ENCODE assay signal across 12 cellular contexts in the genomic region with DNA sequence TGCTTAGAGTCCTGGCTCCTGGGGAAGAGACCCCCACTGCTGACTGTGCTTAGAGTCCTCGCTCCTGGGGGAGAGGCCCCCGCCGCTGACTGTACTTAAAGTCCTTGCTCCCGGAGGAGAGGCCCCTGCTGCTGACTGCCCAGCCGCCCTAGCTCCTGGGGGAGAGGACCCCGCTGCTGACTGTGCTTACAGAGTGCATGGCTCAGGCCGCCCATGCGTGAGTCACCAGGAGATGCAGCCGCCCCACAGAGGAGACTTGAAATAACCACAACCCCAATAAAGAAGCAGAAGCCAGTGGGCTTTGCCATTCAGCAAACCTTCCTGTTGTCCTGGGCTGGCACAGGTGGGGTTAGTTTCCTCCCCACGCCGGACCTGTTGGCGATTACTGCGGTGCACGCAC.
DNase-seq lines count a peak whose midpoint lies in the region; ATAC-seq and TF ChIP-seq lines count a peak whose summit lies in the region.
"Had no signal": no experiment of that assay in that cellular context is flagged by ENCODE, and none has a peak within 500 bp of the region (broad histone marks: within the 10 kb centered on the region; RNA-seq: fewer than 3 reads in every experiment).

No MANE protein-coding gene starts in this region.

- H3K9me3 ChIP-seq in BLaER1, result no peaks in the 10 kb centered on the region
- H3K9me3 ChIP-seq in mesenchymal stem cell (ENCODE audit: control insufficient read depth, low read length), result no peaks in the 10 kb centered on the region
- no peaks in the 10 kb centered on the region for H3K9me3 ChIP-seq in thyroid gland
- H3K9me3 ChIP-seq: adrenal gland had no signal

- H2AK5ac ChIP-seq in mesenchymal stem cell (ENCODE audit: low read length, severe bottlenecking), result no peak overlapping the region

- peaks cover 31 to 55% (median 46%) of the 10 kb centered on the region in 3 donors for H3K4me1 Mint-ChIP-seq in IgD-negative memory B cell
- peaks cover 58% of the 10 kb centered on the region for H3K4me1 Mint-ChIP-seq in activated naive CD8-positive, alpha-beta T cell treated with anti-CD3 and anti-CD28 coated beads, Interleukin-2, amount 50 U/mL, for 24 hours
- peaks cover 4% of the 10 kb centered on the region for H3K4me1 Mint-ChIP-seq in mesothelial cell of epicardium

- H2BK12ac ChIP-seq in mesenchymal stem cell (ENCODE audit: low read length in 2 of 2), result peak overlapping the region in 1 of 2 experiments; percentile 20

- 37% methylated on average over 11 of the region's 14 CpGs for WGBS in mesenchymal stem cell
- 69 to 93% methylated on average over 13 to 14 of the region's 14 CpGs for WGBS in thyroid gland, 2 donors

- TF ChIP-seq POLR2A in thyroid gland (IDR thresholded peaks at IDR 0.05), result no peak

- no peak overlapping the region for H4K8ac ChIP-seq in mesenchymal stem cell (ENCODE audit: low read length)

- H3K79me1 ChIP-seq in mesenchymal stem cell (replicated peaks; ENCODE audit: low read length, poor library complexity, severe bottlenecking), result peaks cover 20% of the 10 kb centered on the region

- peak overlapping the region; percentile 69 to 94 (median 89) for H3K27ac Mint-ChIP-seq in IgD-negative memory B cell
- peak overlapping the region; percentile 76 for H3K27ac Mint-ChIP-seq in activated naive CD8-positive, alpha-beta T cell treated with anti-CD3 and anti-CD28 coated beads, Interleukin-2, amount 50 U/mL, for 24 hours
- no peak overlapping the region for H3K27ac Mint-ChIP-seq in mesothelial cell of epicardium

- H2BK120ac ChIP-seq in mesenchymal stem cell (ENCODE audit: low read depth, low read length), result no peak overlapping the region

- H3K4me1 ChIP-seq in BLaER1 (peaks cover 91% of the 10 kb centered on the region), mesenchymal stem cell (ENCODE audit: control insufficient read depth, insufficient read depth, low read depth, low read length) (peaks cover 62% of the 10 kb centered on the region), thyroid gland (peaks cover 12 to 15% of the 10 kb centered on the region in 2 donors)

- H3K27ac ChIP-seq in BLaER1 (peak overlapping the region; percentile 55; the same call in 1 of the 2 replicates), mesenchymal stem cell (ENCODE audit: low read length, poor library complexity, severe bottlenecking) (peak overlapping the region; percentile 2), thyroid gland (no peak overlapping the region), caudate nucleus (ENCODE audit: low read depth, low read length) (no peak overlapping the region)
- H3K27ac ChIP-seq: adrenal gland, C4-2B had no signal

- H4K91ac ChIP-seq in mesenchymal stem cell (ENCODE audit: low read length), result peak overlapping the region; percentile 52

- peaks cover 99% of the 10 kb centered on the region for H4K20me1 ChIP-seq in BLaER1

- H3K4ac ChIP-seq in mesenchymal stem cell (ENCODE audit: low read depth in 1 of 2, low read length in 2 of 2), result peak overlapping the region in 1 of 2 experiments; percentile 13

- intact Hi-C loops in thyroid gland (cut with DNase I), result no loop called here

- H3K36me3 ChIP-seq in BLaER1 (peaks cover 34% of the 10 kb centered on the region), mesenchymal stem cell (ENCODE audit: control insufficient read depth in 1 of 2, insufficient read depth in 2 of 2, low read depth in 1 of 2, low read length in 2 of 2) (peaks cover 58 to 65% of the 10 kb centered on the region in 2 experiments), thyroid gland (no peaks in the 10 kb centered on the region)
- H3K36me3 ChIP-seq: adrenal gland had no signal

- ATAC-seq in activated naive CD8-positive, alpha-beta T cell treated with anti-CD3 and anti-CD28 coated beads, Interleukin-2, amount 50 U/mL, for 24 hours, result peak; percentile 56
- ATAC-seq: HCT116 had no signal

- H3K27me3 ChIP-seq in BLaER1 (no peaks in the 10 kb centered on the region), mesenchymal stem cell (ENCODE audit: control insufficient read depth in 1 of 2, insufficient read depth in 1 of 2, low read length in 2 of 2) (no peaks in the 10 kb centered on the region), thyroid gland (no peaks in the 10 kb centered on the region)
- H3K27me3 ChIP-seq: adrenal gland had no signal

- H3K27me3 Mint-ChIP-seq in IgD-negative memory B cell, result no peaks in the 10 kb centered on the region
- H3K27me3 Mint-ChIP-seq in activated naive CD8-positive, alpha-beta T cell treated with anti-CD3 and anti-CD28 coated beads, Interleukin-2, amount 50 U/mL, for 24 hours, result no peaks in the 10 kb centered on the region
- H3K27me3 Mint-ChIP-seq in mesothelial cell of epicardium (ENCODE audit: low read depth), result no peaks in the 10 kb centered on the region

- H3K36me3 Mint-ChIP-seq in IgD-negative memory B cell (peaks cover 9% of the 10 kb centered on the region), mesothelial cell of epicardium (no peaks in the 10 kb centered on the region)
- peaks cover 8% of the 10 kb centered on the region for H3K36me3 Mint-ChIP-seq in activated naive CD8-positive, alpha-beta T cell treated with anti-CD3 and anti-CD28 coated beads, Interleukin-2, amount 50 U/mL, for 24 hours (ENCODE audit: low read depth)

- no peak overlapping the region for H2AFZ ChIP-seq in mesenchymal stem cell (ENCODE audit: low read depth, low read length)

- no peak for DNase-seq in activated naive CD8-positive, alpha-beta T cell treated with anti-CD3 and anti-CD28 coated beads, Interleukin-2, amount 50 U/mL, for 24 hours
- DNase-seq in mesenchymal stem cell (peak; percentile 85), thyroid gland (no peak), T-helper 1 cell (no peak), caudate nucleus (lab: John Stamatoyannopoulos, UW) (no peak), mesothelial cell of epicardium (ENCODE audit: low spot score in 2 of 2, unreplicated experiment in 2 of 2) (no peak)
- DNase-seq: adrenal gland, NCI-H446 treated with DMSO at 0.1 percent for 48 hours had no signal

- H3K4me2 ChIP-seq in BLaER1 (peak overlapping the region; percentile 60), mesenchymal stem cell (ENCODE audit: low read length, poor library complexity, severe bottlenecking) (peak overlapping the region; percentile 52)

- no peak overlapping the region for H3K4me3 ChIP-seq in BLaER1
- no peak overlapping the region for H3K4me3 ChIP-seq in mesenchymal stem cell (ENCODE audit: insufficient read depth in 1 of 2, low read depth in 1 of 2, low read length in 2 of 2)
- H3K4me3 ChIP-seq in thyroid gland (replicated peaks in 1 of 3), result no peak overlapping the region
- H3K4me3 ChIP-seq: adrenal gland had no signal

- H3K18ac ChIP-seq in mesenchymal stem cell (ENCODE audit: low read depth in 1 of 2, low read length in 2 of 2), result peak overlapping the region; percentile 84

- no peak overlapping the region for H3K14ac ChIP-seq in mesenchymal stem cell (ENCODE audit: low read length in 2 of 2)

- no peak overlapping the region for H2BK5ac ChIP-seq in mesenchymal stem cell (ENCODE audit: low read depth, low read length, poor library complexity, severe bottlenecking)

- H3K9ac ChIP-seq in BLaER1 (peak overlapping the region; percentile 7; the same call in 1 of the 2 replicates), mesenchymal stem cell (ENCODE audit: low read length) (peak overlapping the region; percentile 70)

- peak overlapping the region; percentile 52 for H2BK15ac ChIP-seq in mesenchymal stem cell (ENCODE audit: low read depth, poor library complexity, severe bottlenecking)

- TF ChIP-seq CTCF in thyroid gland (IDR thresholded peaks at IDR 0.05) (no peak), mesothelial cell of epicardium (IDR thresholded peaks at IDR 0.05; ENCODE audit: unreplicated experiment) (no peak)

- H3K4me3 Mint-ChIP-seq in IgD-negative memory B cell (peak overlapping the region; percentile 57 to 95 (median 75)), mesothelial cell of epicardium (no peak overlapping the region)
- no peak overlapping the region for H3K4me3 Mint-ChIP-seq in activated naive CD8-positive, alpha-beta T cell treated with anti-CD3 and anti-CD28 coated beads, Interleukin-2, amount 50 U/mL, for 24 hours

- no peak overlapping the region for H3K23ac ChIP-seq in mesenchymal stem cell (ENCODE audit: low read length in 2 of 2)

- no peaks in the 10 kb centered on the region for H3K9me3 Mint-ChIP-seq in IgD-negative memory B cell
- no peaks in the 10 kb centered on the region for H3K9me3 Mint-ChIP-seq in activated naive CD8-positive, alpha-beta T cell treated with anti-CD3 and anti-CD28 coated beads, Interleukin-2, amount 50 U/mL, for 24 hours
- H3K9me3 Mint-ChIP-seq in mesothelial cell of epicardium, result no peaks in the 10 kb centered on the region

Comparison
In these comparisons a context has a peak if more than half of its experiments do, and no peak if none do; other contexts are left out.
1. H3K27ac ChIP-seq: peak in BLaER1 (single experiment) and mesenchymal stem cell (single experiment); none in thyroid gland (0 of 3) and caudate nucleus (single experiment).
2. H3K4me3 Mint-ChIP-seq: peak in IgD-negative memory B cell (4 of 4); none in activated naive CD8-positive, alpha-beta T cell treated with anti-CD3 and anti-CD28 coated beads, Interleukin-2, amount 50 U/mL, for 24 hours (single experiment) and mesothelial cell of epicardium (single experiment).